8 cellular contexts compared by ENCODE assay signal in the genomic region with DNA sequence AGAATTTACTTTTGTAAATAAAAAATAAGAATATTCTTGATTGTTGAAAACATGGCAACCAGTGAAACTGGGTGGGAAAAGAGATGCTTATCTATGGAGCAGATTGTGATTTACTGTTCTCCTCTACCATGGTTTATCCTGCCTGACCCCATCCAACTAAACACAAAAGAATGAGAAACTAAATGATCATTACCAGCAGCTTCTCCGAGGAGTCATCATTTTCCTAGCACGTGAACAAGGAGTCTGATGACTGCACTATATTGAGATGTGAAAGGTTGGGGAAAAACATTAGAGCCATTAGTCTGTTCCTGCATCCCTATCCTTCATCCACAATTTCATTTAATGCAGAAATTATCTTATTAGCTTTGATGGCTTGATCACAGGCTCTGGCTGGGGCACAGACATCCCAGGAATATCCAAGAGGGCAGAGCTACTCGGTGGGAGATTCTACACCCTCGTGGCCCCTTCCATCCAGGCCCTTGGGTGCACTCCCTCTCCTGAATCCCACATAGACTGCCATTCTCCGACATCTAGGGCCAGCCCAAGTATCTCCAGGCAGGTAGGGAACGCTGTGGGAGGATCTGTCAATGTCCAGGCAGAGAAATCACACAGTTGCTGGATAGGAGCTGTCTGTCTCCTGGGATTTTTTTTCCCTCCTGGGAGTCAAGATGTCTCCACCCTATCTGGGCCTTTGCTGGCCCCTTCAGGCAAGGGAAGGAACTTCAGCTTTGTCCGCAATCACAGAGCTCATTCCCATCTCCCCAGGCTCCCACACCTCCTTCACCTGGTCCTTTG. TPM values are rescaled to one million over a fixed set of nuclear protein-coding genes. Genes with fewer than 3 reads are reported as not detected.
A peak's percentile ranks its signal among the peaks of the same experiment; 100 is the strongest.
DNase-seq lines count a peak whose midpoint lies in the region; ATAC-seq, FAIRE-seq and TF ChIP-seq lines count a peak whose summit lies in the region.

No MANE protein-coding gene starts in this region.

- H3K4me1 ChIP-seq in Caco-2 (no peaks in the 10 kb centered on the region), lower lobe of right lung (no peaks in the 10 kb centered on the region)

- no peaks in the 10 kb centered on the region for H3K9me3 Mint-ChIP-seq in Caco-2 (ENCODE audit: unreplicated experiment)

- H3K4me3 ChIP-seq in Caco-2 (ENCODE audit: low read depth, low read length) = no peak overlapping the region
- no peak overlapping the region for H3K4me3 ChIP-seq in H7 (ENCODE audit: insufficient read depth, low read depth, low read length)
- H3K4me3 ChIP-seq in bronchial epithelial cell (ENCODE audit: low read depth, low read length) = no peak overlapping the region
- H3K4me3 ChIP-seq in lower lobe of right lung = no peak overlapping the region

- POLR2A ChIA-PET in Caco-2 (lab: Charles Lee) = no interaction called here

- H3K27me3 ChIP-seq in Caco-2 (replicated peaks; ENCODE audit: control insufficient read depth, insufficient read depth, low read length) = no peaks in the 10 kb centered on the region
- H3K27me3 ChIP-seq in H7 (ENCODE audit: control insufficient read depth, insufficient read depth, low read length) = no peaks in the 10 kb centered on the region
- no peaks in the 10 kb centered on the region for H3K27me3 ChIP-seq in bronchial epithelial cell (ENCODE audit: control insufficient read depth, insufficient read depth, low read length)
- no peaks in the 10 kb centered on the region for H3K27me3 ChIP-seq in lower lobe of right lung (ENCODE audit: low read depth)

- peaks cover 6% of the 10 kb centered on the region for H3K36me3 Mint-ChIP-seq in Caco-2 (ENCODE audit: insufficient read depth, unreplicated experiment)

- no peak overlapping the region for H3K4me3 Mint-ChIP-seq in Caco-2 (ENCODE audit: unreplicated experiment)

- DNase-seq in Caco-2 (peak; percentile 63 to 76), H7 (peak; percentile 86), NCI-H748 (lab: John Stamatoyannopoulos, UW; ENCODE audit: unreplicated experiment) (peak; percentile 52), bronchial epithelial cell (ENCODE audit: low read depth) (peak; percentile 53), lower lobe of right lung (no peak), GOT3 (lab: John Stamatoyannopoulos, UW) (no peak), GDM1 (lab: John Stamatoyannopoulos, UW) (no peak)
- no peak for DNase-seq in effector CD4-positive, alpha-beta T cell

- peak; percentile 72 to 89 for ATAC-seq in lower lobe of right lung

- intact Hi-C loops in Caco-2 (cut with micrococcal nuclease; ENCODE audit: unreplicated experiment) = loop anchor here (1.0 kb wide), 5 partner anchors 141 to 321 kb away; no protein-coding TSS in a partner anchor
- intact Hi-C loops in lower lobe of right lung (cut with DNase I) = no loop called here

- no peak overlapping the region for H3K27ac ChIP-seq in lower lobe of right lung

- no peak for FAIRE-seq in bronchial epithelial cell (lab: Jason Lieb, UNC)

- no peaks in the 10 kb centered on the region for H3K4me1 Mint-ChIP-seq in Caco-2 (ENCODE audit: low read depth, unreplicated experiment)

- H3K36me3 ChIP-seq in Caco-2 (ENCODE audit: control insufficient read depth, insufficient read depth, low read length) (no peaks in the 10 kb centered on the region), H7 (replicated peaks; ENCODE audit: control insufficient read depth, insufficient read depth, low read length) (no peaks in the 10 kb centered on the region), bronchial epithelial cell (ENCODE audit: control insufficient read depth, insufficient read depth, low read length) (no peaks in the 10 kb centered on the region), lower lobe of right lung (no peaks in the 10 kb centered on the region)

- no peaks in the 10 kb centered on the region for H3K9me3 ChIP-seq in Caco-2
- H3K9me3 ChIP-seq in lower lobe of right lung = no peaks in the 10 kb centered on the region

- TF ChIP-seq CTCF in Caco-2 (IDR thresholded peaks at IDR 0.05; ENCODE audit: insufficient read depth in 1 of 2, low read depth in 1 of 2, low read length in 1 of 2, severe bottlenecking in 1 of 2, unreplicated experiment in 1 of 2) (peak; percentile 81 to 84), bronchial epithelial cell (IDR thresholded peaks at IDR 0.05; ENCODE audit: insufficient read depth, low read length, severe bottlenecking) (peak; percentile 92), lower lobe of right lung (IDR thresholded peaks at IDR 0.05) (peak; percentile 72)

- H3K27me3 Mint-ChIP-seq in Caco-2 (ENCODE audit: insufficient read depth, unreplicated experiment) = peaks cover 15% of the 10 kb centered on the region

- H3K27ac Mint-ChIP-seq in Caco-2 (ENCODE audit: unreplicated experiment) = no peak overlapping the region

- no TSS peak for BruUV-seq in Caco-2 (replicated peaks; lab: Mats Ljungman, UMichigan)

- CTCF ChIA-PET in Caco-2 (lab: Charles Lee) = interaction anchor here (0.6 to 2.4 kb wide), 21 partner anchors 10 to 343 kb away, joined by 3 to 55 read pairs (median 4); a partner anchor contains a TSS

RNA-seq across cellular contexts. Expression of a gene that starts 43.3 kb away (rescaled TPM):
- total RNA-seq in Caco-2 (2022) (8.0 and 8.6 TPM in 2 replicates), bronchial epithelial cell (24.7 and 64.1 TPM in 2 replicates), lower lobe of right lung (35.4 TPM)
- 13.9 and 18.9 TPM in 2 replicates for total RNA-seq in H7 (2014; rRNA removed; shearing (Covaris generic))

Comparison
In these comparisons a context has a peak if more than half of its experiments do, and no peak if none do; other contexts are left out.
1. DNase-seq: peak in Caco-2 (2 of 2), H7 (single experiment), NCI-H748 (single experiment) and bronchial epithelial cell (single experiment); none in lower lobe of right lung (single experiment), GOT3 (single experiment), GDM1 (single experiment) and effector CD4-positive, alpha-beta T cell (single experiment).
2. Peak in every context shown above with its lines, with median percentiles within 50 percentile points of each other: CTCF ChIP-seq.